ENCODE assay signal across 14 cellular contexts in genomic region chr1:232579958-232580705, GRCh38. TPM values are rescaled to one million over a fixed set of nuclear protein-coding genes. Genes with fewer than 3 reads are reported as not detected.
DNase-seq lines count a peak whose midpoint lies in the region; ATAC-seq and TF ChIP-seq lines count a peak whose summit lies in the region.
"Had no signal": no experiment of that assay in that cellular context is flagged by ENCODE, and none has a peak within 500 bp of the region (broad histone marks: within the 10 kb centered on the region; RNA-seq: fewer than 3 reads in every experiment).

No MANE protein-coding gene starts in this region.

- H3K4me1 Mint-ChIP-seq in activated T-helper 17 cell treated with anti-CD3 and anti-CD28 coated beads, Interleukin-2, amount 50 U/mL, for 72 hours, result peaks cover 38% of the 10 kb centered on the region

- H3K9me3 ChIP-seq in BLaER1 (peaks cover 9% of the 10 kb centered on the region; the same call in 1 of the 2 replicates), mesodermal cell (ENCODE audit: control insufficient read depth, low read length) (no peaks in the 10 kb centered on the region)

- H3K27ac Mint-ChIP-seq in activated T-helper 17 cell treated with anti-CD3 and anti-CD28 coated beads, Interleukin-2, amount 50 U/mL, for 72 hours, result peak overlapping the region; percentile 83

- H3K27me3 ChIP-seq in BLaER1, result no peaks in the 10 kb centered on the region

- no peaks in the 10 kb centered on the region for H3K27me3 Mint-ChIP-seq in activated T-helper 17 cell treated with anti-CD3 and anti-CD28 coated beads, Interleukin-2, amount 50 U/mL, for 72 hours

- no peaks in the 10 kb centered on the region for H3K36me3 ChIP-seq in BLaER1
- peaks cover 23% of the 10 kb centered on the region for H3K36me3 ChIP-seq in mesodermal cell (ENCODE audit: control insufficient read depth, insufficient read depth, low read length)

- POLR2A ChIA-PET in RWPE1 (lab: Yijun Ruan, JAX; ENCODE audit: low non-redundant PET), result no interaction called here

- H3K9ac ChIP-seq in BLaER1, result no peak overlapping the region

- DNase-seq in EL (peak; percentile 20), RWPE1 (ENCODE audit: low spot score) (no peak), NCI-H1436 treated with DMSO at 0.1 percent for 48 hours (lab: John Stamatoyannopoulos, UW) (no peak)
- no peak for DNase-seq in NK-92 treated with Interleukin-12 subunit alpha and Interleukin-12 subunit beta, amount 100 ng/mL, for 24 hours (lab: John Stamatoyannopoulos, UW)
- DNase-seq: C1 segment of cervical spinal cord; GF-D8; NCI-H1048; NCI-H524 treated with DMSO at 0.1 percent for 48 hours; stimulated activated CD4-positive, alpha-beta T cell treated with anti-CD3 and anti-CD28 coated beads, Interleukin-4, amount 100 ng/mL, for 1 hour; stimulated activated naive CD4-positive, alpha-beta T cell treated with Interleukin-2 at 50 U/mL for 16 hours had no signal

- H3K4me3 ChIP-seq in BLaER1 (no peak overlapping the region), mesodermal cell (ENCODE audit: extremely low read depth, insufficient read depth, low read length, poor library complexity, severe bottlenecking) (no peak overlapping the region)

- no peaks in the 10 kb centered on the region for H3K36me3 Mint-ChIP-seq in activated T-helper 17 cell treated with anti-CD3 and anti-CD28 coated beads, Interleukin-2, amount 50 U/mL, for 72 hours (ENCODE audit: low read depth)

- H3K4me2 ChIP-seq in BLaER1, result peak overlapping the region; percentile 68

- TF ChIP-seq CTCF in RWPE1 (conservative IDR thresholded peaks at IDR 0.05; ENCODE audit: low read depth), result no peak

- H4K20me1 ChIP-seq in BLaER1, result no peaks in the 10 kb centered on the region

- H3K9me3 Mint-ChIP-seq in activated T-helper 17 cell treated with anti-CD3 and anti-CD28 coated beads, Interleukin-2, amount 50 U/mL, for 72 hours, result peaks cover 4% of the 10 kb centered on the region

- WGBS in mesodermal cell (ENCODE audit: insufficient coverage in 2 of 2), 2 experiments, result 100% methylated on average over 2 to 3 of the region's 3 CpGs

- peaks cover 35% of the 10 kb centered on the region for H3K4me1 ChIP-seq in BLaER1
- peaks cover 42% of the 10 kb centered on the region for H3K4me1 ChIP-seq in mesodermal cell (ENCODE audit: control insufficient read depth, insufficient read depth, low read length, poor library complexity, severe bottlenecking)

- peak; percentile 92 for ATAC-seq in activated T-helper 17 cell treated with anti-CD3 and anti-CD28 coated beads, Interleukin-2, amount 50 U/mL, for 72 hours (replicated peaks)
- no peak for ATAC-seq in HG03196 (IDR thresholded peaks at IDR 0.05; ENCODE audit: unreplicated experiment)

- peak overlapping the region; percentile 58 for H3K27ac ChIP-seq in BLaER1
- peak overlapping the region; percentile 83 for H3K27ac ChIP-seq in mesodermal cell (ENCODE audit: low read depth, low read length, severe bottlenecking)
- H3K27ac ChIP-seq in RWPE1, result no peak overlapping the region

- H3K4me3 Mint-ChIP-seq in activated T-helper 17 cell treated with anti-CD3 and anti-CD28 coated beads, Interleukin-2, amount 50 U/mL, for 72 hours, result peak overlapping the region; percentile 70

- CTCF ChIA-PET in RWPE1 (lab: Yijun Ruan, JAX), result no interaction called here

RNA-seq across cellular contexts. Expression of gene SIPA1L2, which starts 49.8 kb away (rescaled TPM):
- 10 to 100 TPM in 1 of 2 donors, 1 to 10 TPM in 1; 2.9 to 19.1 TPM for total RNA-seq in activated T-helper 17 cell treated with anti-CD3 and anti-CD28 coated beads, Interleukin-2, amount 50 U/mL, for 72 hours
- 69.3 TPM for polyA plus RNA-seq in mesodermal cell (2013, experiment 1 of 2)
- polyA plus RNA-seq in mesodermal cell (2013, experiment 2 of 2), result 74.6 TPM
